Comparison of ENCODE assay signal across 23 cellular contexts in the genomic region with DNA sequence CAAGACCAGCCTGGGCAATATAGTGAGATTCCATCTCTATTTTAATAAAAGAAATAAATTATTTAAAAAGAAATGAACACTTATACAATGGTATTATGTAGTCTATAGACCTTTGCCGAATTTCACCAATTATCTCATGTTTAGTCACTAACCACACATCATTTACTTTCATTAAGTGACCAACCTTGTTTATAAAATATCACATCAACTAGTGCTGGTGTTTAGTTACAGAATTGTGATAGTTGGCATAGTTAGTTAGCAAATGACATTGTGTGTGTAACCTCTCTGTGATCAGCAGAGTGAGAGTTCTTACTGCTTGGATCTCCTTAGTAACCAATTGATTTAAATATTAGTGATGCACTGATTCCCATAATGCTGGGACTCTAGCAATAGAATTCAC.
"Had no signal": no experiment of that assay in that cellular context is flagged by ENCODE, and none has a peak within 500 bp of the region (broad histone marks: within the 10 kb centered on the region; RNA-seq: fewer than 3 reads in every experiment).

No MANE protein-coding gene starts in this region.

- H3K4me1 Mint-ChIP-seq: nephron progenitor cell; stimulated activated memory B cell treated with anti-CD40 and anti-IgM and Interleukin-4, amounts not matched to agents 10 μg/mL and 1 μg/mL and 100 μg/mL, for 72 hours had no signal

- FAIRE-seq: endothelial cell of umbilical vein, keratinocyte, urothelium cell line had no signal

- H3K27ac Mint-ChIP-seq: dendritic cell treated with granulocyte-macrophage colony-stimulating factor and Interleukin-4, amounts not matched to agents 40 ng/mL and 50 ng/mL, for 4 days; endodermal cell; naive thymus-derived CD8-positive, alpha-beta T cell; nephron progenitor cell; stimulated activated memory B cell treated with anti-CD40 and anti-IgM and Interleukin-4, amounts not matched to agents 10 μg/mL and 1 μg/mL and 100 μg/mL, for 72 hours; type B pancreatic cell had no signal

- H3K36me3 Mint-ChIP-seq: stimulated activated memory B cell treated with anti-CD40 and anti-IgM and Interleukin-4, amounts not matched to agents 10 μg/mL and 1 μg/mL and 100 μg/mL, for 72 hours; type B pancreatic cell had no signal

- H3K4me3 Mint-ChIP-seq: dendritic cell treated with granulocyte-macrophage colony-stimulating factor and Interleukin-4, amounts not matched to agents 40 ng/mL and 50 ng/mL, for 4 days; endodermal cell; naive thymus-derived CD8-positive, alpha-beta T cell; nephron progenitor cell; stimulated activated memory B cell treated with anti-CD40 and anti-IgM and Interleukin-4, amounts not matched to agents 10 μg/mL and 1 μg/mL and 100 μg/mL, for 72 hours; type B pancreatic cell had no signal

- H3K9me3 Mint-ChIP-seq: dendritic cell treated with granulocyte-macrophage colony-stimulating factor and Interleukin-4, amounts not matched to agents 40 ng/mL and 50 ng/mL, for 4 days; endodermal cell; nephron progenitor cell; stimulated activated memory B cell treated with anti-CD40 and anti-IgM and Interleukin-4, amounts not matched to agents 10 μg/mL and 1 μg/mL and 100 μg/mL, for 72 hours; type B pancreatic cell had no signal

- H3K27me3 Mint-ChIP-seq: dendritic cell treated with granulocyte-macrophage colony-stimulating factor and Interleukin-4, amounts not matched to agents 40 ng/mL and 50 ng/mL, for 4 days; naive thymus-derived CD8-positive, alpha-beta T cell; stimulated activated memory B cell treated with anti-CD40 and anti-IgM and Interleukin-4, amounts not matched to agents 10 μg/mL and 1 μg/mL and 100 μg/mL, for 72 hours had no signal

- DNase-seq: colonic mucosa; effector CD8-positive, alpha-beta T cell; endodermal cell; esophagus squamous epithelium; gastrocnemius medialis; head of caudate nucleus; left ventricle myocardium superior; lower lobe of right lung; naive thymus-derived CD8-positive, alpha-beta T cell; nephron progenitor cell; nucleus accumbens; sigmoid colon; stimulated activated CD4-positive, alpha-beta T cell treated with anti-CD3 and anti-CD28 coated beads, Interleukin-4, amount 100 ng/mL, for 4 hours; stimulated activated naive CD8-positive, alpha-beta T cell treated with anti-CD3 and anti-CD28 coated beads, Interleukin-15, Interleukin-2, amounts not matched to agents 100 U/mL and 50 U/mL, for 24 hours; substantia nigra; testis; tibial artery had no signal
